Comparison of ENCODE assay signal across 3 cellular contexts in genomic region chr1:200427744-200428143, GRCh38.
TF ChIP-seq lines count a peak whose summit lies in the region.

No MANE protein-coding gene starts in this region.

TF ChIP-seq in SK-N-SH treated with all-trans-retinoic acid at 6 μM for 48 hours, 23 proteins besides CTCF, POLR2A, EP300 and RAD21:
- TF ChIP-seq TSHZ2 (CRISPR knock-in tag; IDR thresholded peaks at IDR 0.05) = no peak
- TF ChIP-seq CREB5 (CRISPR knock-in tag; IDR thresholded peaks at IDR 0.05; ENCODE audit: low read depth) = no peak
- TF ChIP-seq OSR1 (CRISPR knock-in tag; IDR thresholded peaks at IDR 0.05) = no peak
- no peak for TF ChIP-seq ZNF70 (CRISPR knock-in tag; IDR thresholded peaks at IDR 0.05)
- TF ChIP-seq BACH2 (CRISPR knock-in tag; IDR thresholded peaks at IDR 0.05; ENCODE audit: borderline replicate concordance) = no peak
- TF ChIP-seq CSRNP3 (CRISPR knock-in tag; IDR thresholded peaks at IDR 0.05) = no peak
- no peak for TF ChIP-seq ZFP3 (CRISPR knock-in tag; IDR thresholded peaks at IDR 0.05)
- no peak for TF ChIP-seq RARB (CRISPR knock-in tag; IDR thresholded peaks at IDR 0.05)
- no peak for TF ChIP-seq ZFP30 (CRISPR knock-in tag; IDR thresholded peaks at IDR 0.05)
- TF ChIP-seq CSDC2 (CRISPR knock-in tag; IDR thresholded peaks at IDR 0.05) = no peak
- no peak for TF ChIP-seq ISL1 (CRISPR knock-in tag; IDR thresholded peaks at IDR 0.05)
- TF ChIP-seq ARNTL (CRISPR knock-in tag; IDR thresholded peaks at IDR 0.05; ENCODE audit: borderline replicate concordance, low read depth) = no peak
- no peak for TF ChIP-seq GLIS3 (CRISPR knock-in tag; IDR thresholded peaks at IDR 0.05)
- no peak for TF ChIP-seq ZNF565 (CRISPR knock-in tag; conservative IDR thresholded peaks at IDR 0.05; ENCODE audit: low read depth)

TF ChIP-seq in SK-N-SH, 30 proteins besides CTCF, POLR2A, EP300 and RAD21:
- TF ChIP-seq GABPA (IDR thresholded peaks at IDR 0.05; ENCODE audit: low read depth) (no peak), EZH2phosphoT487 (IDR thresholded peaks at IDR 0.05; ENCODE audit: borderline replicate concordance, low read depth) (no peak), PBX3 (IDR thresholded peaks at IDR 0.05) (no peak), MXI1 (IDR thresholded peaks at IDR 0.05; ENCODE audit: low read depth, low read length) (no peak), GATA2 (CRISPR knock-in tag; IDR thresholded peaks at IDR 0.05) (no peak), REST (IDR thresholded peaks at IDR 0.05; ENCODE audit: low read depth, low read length) (no peak), FOXJ3 (CRISPR knock-in tag; IDR thresholded peaks at IDR 0.05) (no peak), ELF1 (IDR thresholded peaks at IDR 0.05) (no peak), NRF1 (IDR thresholded peaks at IDR 0.05; ENCODE audit: low read depth, low read length) (no peak), TEAD4 (IDR thresholded peaks at IDR 0.05; ENCODE audit: borderline replicate concordance, insufficient read depth) (no peak)

TF ChIP-seq in IMR-90, 13 proteins besides CTCF, POLR2A, EP300 and RAD21:
- TF ChIP-seq USF2 (IDR thresholded peaks at IDR 0.05; ENCODE audit: low read depth, low read length) = no peak
- TF ChIP-seq FOS (IDR thresholded peaks at IDR 0.05; ENCODE audit: low read depth, low read length) = no peak
- TF ChIP-seq CHD1 (IDR thresholded peaks at IDR 0.05; ENCODE audit: low read depth, low read length) = no peak
- no peak for TF ChIP-seq MAZ (IDR thresholded peaks at IDR 0.05; ENCODE audit: borderline replicate concordance, low read depth, low read length)
- no peak for TF ChIP-seq BHLHE40 (IDR thresholded peaks at IDR 0.05; ENCODE audit: low read depth, low read length)
- no peak for TF ChIP-seq SMC3 (IDR thresholded peaks at IDR 0.05; ENCODE audit: low read depth, low read length)
- no peak for TF ChIP-seq ELK1 (IDR thresholded peaks at IDR 0.05; ENCODE audit: borderline replicate concordance, low read depth, low read length)
